In genomic region chr3:170180952-170181876, GRCh38 we compare ENCODE assay signal across 1 cellular context.
TF ChIP-seq lines count a peak whose summit lies in the region.

TSS of gene PHC3 (minus strand) at chr3:170181733. CDS start at chr3:170181715, 18 bp downstream.

TF ChIP-seq in HEK293, 187 proteins besides CTCF, POLR2A, EP300 and RAD21 (continued from another document and continues in another):
- TF ChIP-seq ZNF629 (tag by site-specific recombination; IDR thresholded peaks at IDR 0.05): peak; percentile 61
- peak; percentile 50 for TF ChIP-seq FEZF1 (tag by site-specific recombination; IDR thresholded peaks at IDR 0.05)
- TF ChIP-seq ZBTB44 (tag by site-specific recombination; IDR thresholded peaks at IDR 0.05): no peak
- TF ChIP-seq ZBTB49 (tag by site-specific recombination; IDR thresholded peaks at IDR 0.05; ENCODE audit: low read depth): no peak
- TF ChIP-seq ZNF114 (tag by site-specific recombination; IDR thresholded peaks at IDR 0.05): no peak
- no peak for TF ChIP-seq ZNF664 (tag by site-specific recombination; IDR thresholded peaks at IDR 0.05)
- no peak for TF ChIP-seq ZNF202 (tag by site-specific recombination; IDR thresholded peaks at IDR 0.05; ENCODE audit: borderline replicate concordance)
- no peak for TF ChIP-seq OVOL3 (tag by site-specific recombination; IDR thresholded peaks at IDR 0.05)
- TF ChIP-seq ZNF280C (tag by site-specific recombination; IDR thresholded peaks at IDR 0.05): no peak
- no peak for TF ChIP-seq ZNF223 (tag by site-specific recombination; IDR thresholded peaks at IDR 0.05)
- no peak for TF ChIP-seq ZNF140 (tag by site-specific recombination; IDR thresholded peaks at IDR 0.05)
- TF ChIP-seq ZNF777 (tag by site-specific recombination; IDR thresholded peaks at IDR 0.05; ENCODE audit: borderline replicate concordance): no peak
- TF ChIP-seq ZNF654 (tag by site-specific recombination; IDR thresholded peaks at IDR 0.05; ENCODE audit: low read depth): no peak
- TF ChIP-seq ZNF157 (tag by site-specific recombination; IDR thresholded peaks at IDR 0.05): no peak
- TF ChIP-seq ZNF658 (tag by site-specific recombination; IDR thresholded peaks at IDR 0.05): no peak
- TF ChIP-seq ZNF404 (tag by site-specific recombination; IDR thresholded peaks at IDR 0.05): no peak
- no peak for TF ChIP-seq ZNF639 (tag by site-specific recombination; IDR thresholded peaks at IDR 0.05)
- TF ChIP-seq ZBTB1 (tag by site-specific recombination; IDR thresholded peaks at IDR 0.05): no peak
- 0 out of 2 replicates have a peak, but pooled peaks have one; percentile 46 for TF ChIP-seq ZFP37 (tag by site-specific recombination; IDR thresholded peaks at IDR 0.05)
- TF ChIP-seq ZNF837 (tag by site-specific recombination; IDR thresholded peaks at IDR 0.05): no peak
- no peak for TF ChIP-seq PRDM1 (tag by site-specific recombination; IDR thresholded peaks at IDR 0.05)
- no peak for TF ChIP-seq ZNF354C (tag by site-specific recombination; IDR thresholded peaks at IDR 0.05; ENCODE audit: borderline replicate concordance, low read depth)
- TF ChIP-seq ZNF518A (tag by site-specific recombination; conservative IDR thresholded peaks at IDR 0.05; ENCODE audit: low read depth): no peak
- TF ChIP-seq ZSCAN18 (tag by site-specific recombination; IDR thresholded peaks at IDR 0.05): no peak
- peak; percentile 92 for TF ChIP-seq PATZ1 (tag by site-specific recombination; IDR thresholded peaks at IDR 0.05)
- TF ChIP-seq SP2 (tag by site-specific recombination; IDR thresholded peaks at IDR 0.05): peak; percentile 49
- peak; percentile 75 for TF ChIP-seq HIC1 (tag by site-specific recombination; IDR thresholded peaks at IDR 0.05)
- TF ChIP-seq TCF7L2 (IDR thresholded peaks at IDR 0.05; ENCODE audit: borderline replicate concordance, low read depth, low read length): no peak
- peak; percentile 1 for TF ChIP-seq ZNF366 (tag by site-specific recombination; conservative IDR thresholded peaks at IDR 0.05)
- no peak for TF ChIP-seq ZNF670 (tag by site-specific recombination; IDR thresholded peaks at IDR 0.05; ENCODE audit: low read depth)
- TF ChIP-seq ZNF623 (tag by site-specific recombination; IDR thresholded peaks at IDR 0.05): no peak
- TF ChIP-seq ZNF311 (tag by site-specific recombination; IDR thresholded peaks at IDR 0.05; ENCODE audit: borderline replicate concordance): no peak
- no peak for TF ChIP-seq ZNF175 (tag by site-specific recombination; IDR thresholded peaks at IDR 0.05)
- TF ChIP-seq ZNF132 (tag by site-specific recombination; IDR thresholded peaks at IDR 0.05; ENCODE audit: borderline replicate concordance): no peak
- TF ChIP-seq ZNF600 (tag by site-specific recombination; IDR thresholded peaks at IDR 0.05): peak; percentile 69
- no peak for TF ChIP-seq MYNN (tag by site-specific recombination; IDR thresholded peaks at IDR 0.05; ENCODE audit: borderline replicate concordance)
- no peak for TF ChIP-seq ZSCAN30 (tag by site-specific recombination; IDR thresholded peaks at IDR 0.05)
- no peak; the same call in 1 of the 2 replicates for TF ChIP-seq KLF16 (tag by site-specific recombination; IDR thresholded peaks at IDR 0.05)
- no peak for TF ChIP-seq ZNF610 (tag by site-specific recombination; IDR thresholded peaks at IDR 0.05; ENCODE audit: borderline replicate concordance)
- TF ChIP-seq ZNF335 (tag by site-specific recombination; conservative IDR thresholded peaks at IDR 0.05): peak; percentile 83
- TF ChIP-seq REPIN1 (tag by site-specific recombination; IDR thresholded peaks at IDR 0.05; ENCODE audit: low read depth): no peak
- TF ChIP-seq ZSCAN23 (tag by site-specific recombination; IDR thresholded peaks at IDR 0.05): no peak
- no peak for TF ChIP-seq ZNF37A (tag by site-specific recombination; IDR thresholded peaks at IDR 0.05)
- no peak for TF ChIP-seq ZNF555 (tag by site-specific recombination; conservative IDR thresholded peaks at IDR 0.05)
- TF ChIP-seq ZNF423 (tag by site-specific recombination; IDR thresholded peaks at IDR 0.05): 0 out of 2 replicates have a peak, but pooled peaks have one; percentile 33
- TF ChIP-seq ZNF24 (tag by site-specific recombination; IDR thresholded peaks at IDR 0.05): no peak
- TF ChIP-seq ZEB2 (tag by site-specific recombination; IDR thresholded peaks at IDR 0.05): no peak
- no peak for TF ChIP-seq ZNF747 (tag by site-specific recombination; IDR thresholded peaks at IDR 0.05)
- TF ChIP-seq ZNF501 (tag by site-specific recombination; IDR thresholded peaks at IDR 0.05): peak; percentile 69; the same call in 1 of the 2 replicates
- TF ChIP-seq ZNF768 (tag by site-specific recombination; IDR thresholded peaks at IDR 0.05): no peak
